1 cellular context compared by ENCODE assay signal in genomic region chr10:89332718-89333281, GRCh38.
A peak's percentile ranks its signal among the peaks of the same experiment; 100 is the strongest.
TF ChIP-seq lines count a peak whose summit lies in the region.

No MANE protein-coding gene starts in this region.

TF ChIP-seq in GM12878, 131 proteins besides CTCF, POLR2A, EP300 and RAD21 (continued from another document):
- no peak for TF ChIP-seq CEBPZ (IDR thresholded peaks at IDR 0.05; ENCODE audit: low read depth, low read length)
- no peak for TF ChIP-seq HDAC6 (IDR thresholded peaks at IDR 0.05; ENCODE audit: unreplicated experiment)
- TF ChIP-seq BRCA1 (IDR thresholded peaks at IDR 0.05; ENCODE audit: low read depth, low read length) = no peak
- TF ChIP-seq CBFB (IDR thresholded peaks at IDR 0.05; ENCODE audit: low read depth) = peak; percentile 48; the same call in 1 of the 2 replicates
- no peak for TF ChIP-seq EGR1 (IDR thresholded peaks at IDR 0.05; ENCODE audit: borderline replicate concordance in 1 of 2, low read depth in 2 of 2, low read length in 2 of 2)
- TF ChIP-seq RAD51 (IDR thresholded peaks at IDR 0.05) = peak; percentile 94
- peak; percentile 5; the same call in 1 of the 2 replicates for TF ChIP-seq MTA3 (IDR thresholded peaks at IDR 0.05; ENCODE audit: borderline replicate concordance, low read length)
- no peak for TF ChIP-seq CHD1 (IDR thresholded peaks at IDR 0.05; ENCODE audit: low read depth, low read length)
- TF ChIP-seq ATF7 (IDR thresholded peaks at IDR 0.05; ENCODE audit: low read depth) = peak; percentile 30; the same call in 1 of the 2 replicates
- no peak for TF ChIP-seq TARDBP (IDR thresholded peaks at IDR 0.05; ENCODE audit: borderline replicate concordance)
- TF ChIP-seq USF2 (IDR thresholded peaks at IDR 0.05; ENCODE audit: borderline replicate concordance, low read depth, low read length) = peak; percentile 46; the same call in 1 of the 2 replicates
- no peak for TF ChIP-seq ESRRA (IDR thresholded peaks at IDR 0.05; ENCODE audit: low read length)
